10 cellular contexts compared by ENCODE assay signal in the genomic region with DNA sequence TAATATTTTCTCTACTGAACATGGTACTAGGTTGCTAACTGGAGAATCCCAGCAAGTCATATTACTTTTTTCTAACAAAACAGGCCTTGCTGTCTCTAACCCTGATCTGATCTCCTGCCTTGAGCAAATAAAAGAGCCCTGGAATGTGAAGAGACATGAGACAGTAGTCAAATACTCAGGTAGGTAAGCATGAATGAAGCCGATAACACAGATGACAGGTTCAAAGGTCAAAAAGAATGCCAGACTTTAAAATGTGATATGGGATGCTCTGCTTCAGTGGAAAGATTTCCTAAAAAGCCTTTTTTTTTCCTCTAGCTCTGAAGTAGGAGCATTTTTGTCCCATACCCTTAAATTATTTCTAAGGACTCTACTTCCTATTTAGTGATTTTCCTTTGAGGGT. TPM values are rescaled to one million over a fixed set of nuclear protein-coding genes. Genes with fewer than 3 reads are reported as not detected.
"Had no signal": no experiment of that assay in that cellular context is flagged by ENCODE, and none has a peak within 500 bp of the region (broad histone marks: within the 10 kb centered on the region; RNA-seq: fewer than 3 reads in every experiment).

No MANE protein-coding gene starts in this region.

- DNase-seq: H9, HCEC 1CT, Karpas-422, KBM-7 had no signal

- H3K4me2 ChIP-seq: GM23338, KMS-11 had no signal

- H3K4me3 ChIP-seq: GM23338 had no signal

- H3K27ac ChIP-seq: KMS-11 had no signal

- FAIRE-seq: H1, H54, HTR-8/SVneo had no signal

- H3K9ac ChIP-seq: KMS-11 had no signal

- ATAC-seq: GM23338 had no signal

RNA-seq across cellular contexts. Expression of a gene that starts 28.7 kb away (rescaled TPM):
- total RNA-seq: H1, HT-29 had no signal
- polyA plus RNA-seq: H1 had no signal
